23 cellular contexts compared by ENCODE assay signal in genomic region chr9:95468791-95469190, GRCh38. TPM values are rescaled to one million over a fixed set of nuclear protein-coding genes. Genes with fewer than 3 reads are reported as not detected.
DNase-seq lines count a peak whose midpoint lies in the region; ATAC-seq and TF ChIP-seq lines count a peak whose summit lies in the region.
"Had no signal": no experiment of that assay in that cellular context is flagged by ENCODE, and none has a peak within 500 bp of the region (broad histone marks: within the 10 kb centered on the region; RNA-seq: fewer than 3 reads in every experiment).

No MANE protein-coding gene starts in this region.

- H3K9me3 ChIP-seq in heart right ventricle (no peaks in the 10 kb centered on the region), endodermal cell (ENCODE audit: control insufficient read depth, low read length) (no peaks in the 10 kb centered on the region)
- H3K9me3 ChIP-seq: SK-N-SH had no signal

- TF ChIP-seq CTCF in heart right ventricle (IDR thresholded peaks at IDR 0.05), result no peak
- no peak for TF ChIP-seq CTCF in endodermal cell (conservative IDR thresholded peaks at IDR 0.05)
- no peak for TF ChIP-seq CTCF in nephron progenitor cell (IDR thresholded peaks at IDR 0.05)

- H3K36me3 Mint-ChIP-seq in endodermal cell (ENCODE audit: low read depth) (peaks cover 80% of the 10 kb centered on the region), nephron progenitor cell (ENCODE audit: low read depth) (peaks cover 81% of the 10 kb centered on the region)
- H3K36me3 Mint-ChIP-seq in activated CD4-positive, alpha-beta memory T cell treated with anti-CD3 and anti-CD28 coated beads, Interleukin-2, amount 10 ng/mL, durations not matched to agents 7 days and 5 days (ENCODE audit: low read depth), result peaks cover 30% of the 10 kb centered on the region

- intact Hi-C loops in cardiac septum (cut with DNase I) (no loop called here), heart right ventricle (cut with DNase I) (loop anchor here in 1 of 10 donors (10.0 kb wide), 1 partner anchor 144 kb away; no protein-coding TSS in a partner anchor)

- H3K4me3 ChIP-seq in heart right ventricle, result no peak overlapping the region
- H3K4me3 ChIP-seq in endodermal cell (ENCODE audit: low read length), result no peak overlapping the region
- H3K4me3 ChIP-seq: BLaER1 treated with 17β-estradiol and CSF1 and Interleukin-3, amounts not matched to agents 10 nM and 100 nM; PC-9 had no signal

- H3K9me3 Mint-ChIP-seq in endodermal cell, result no peaks in the 10 kb centered on the region
- no peaks in the 10 kb centered on the region for H3K9me3 Mint-ChIP-seq in nephron progenitor cell
- no peaks in the 10 kb centered on the region for H3K9me3 Mint-ChIP-seq in activated CD4-positive, alpha-beta memory T cell treated with anti-CD3 and anti-CD28 coated beads, Interleukin-2, amount 10 ng/mL, durations not matched to agents 7 days and 5 days
- H3K9me3 Mint-ChIP-seq: CD4-positive, alpha-beta memory T cell had no signal

- H3K27ac Mint-ChIP-seq in endodermal cell, result peak overlapping the region; percentile 72
- H3K27ac Mint-ChIP-seq in nephron progenitor cell, result peak overlapping the region; percentile 70
- no peak overlapping the region for H3K27ac Mint-ChIP-seq in activated CD4-positive, alpha-beta memory T cell treated with anti-CD3 and anti-CD28 coated beads, Interleukin-2, amount 10 ng/mL, durations not matched to agents 7 days and 5 days

- H3K27ac ChIP-seq in heart right ventricle, result no peak overlapping the region
- no peak overlapping the region for H3K27ac ChIP-seq in endodermal cell (ENCODE audit: low read depth, low read length)
- H3K27ac ChIP-seq: BLaER1 treated with 17β-estradiol and CSF1 and Interleukin-3, amounts not matched to agents 10 nM and 100 nM; PC-9; RWPE1 had no signal

- H3K4me3 Mint-ChIP-seq in endodermal cell (no peak overlapping the region), nephron progenitor cell (no peak overlapping the region)
- no peak overlapping the region for H3K4me3 Mint-ChIP-seq in activated CD4-positive, alpha-beta memory T cell treated with anti-CD3 and anti-CD28 coated beads, Interleukin-2, amount 10 ng/mL, durations not matched to agents 7 days and 5 days
- H3K4me3 Mint-ChIP-seq: CD4-positive, alpha-beta memory T cell had no signal

- H3K36me3 ChIP-seq in heart right ventricle (peaks cover 0 to 96% (median 46%) of the 10 kb centered on the region in 9 donors), endodermal cell (ENCODE audit: control insufficient read depth, insufficient read depth, low read length) (peaks cover 81% of the 10 kb centered on the region)

- DNase-seq in cardiac septum (ENCODE audit: low spot score), result peak; percentile 36
- no peak for DNase-seq in heart right ventricle
- DNase-seq in endodermal cell, result no peak
- DNase-seq in nephron progenitor cell, result no peak
- no peak for DNase-seq in COLO829 (ENCODE audit: low spot score)
- no peak for DNase-seq in activated CD4-positive, alpha-beta memory T cell treated with anti-CD3 and anti-CD28 coated beads, Interleukin-2, amount 10 ng/mL, durations not matched to agents 7 days and 5 days
- DNase-seq: 8988T; Calu3; CD4-positive, alpha-beta memory T cell; DMS153; IMR-90; NCI-H1048; NCI-H1417 treated with DMSO at 0.1 percent for 48 hours; NCI-H187 treated with DMSO at 0.1 percent for 48 hours; NCI-H2107; NCI-H446 treated with DMSO at 0.1 percent for 48 hours; NCI-H526 treated with DMSO at 0.1 percent for 48 hours; PC-9; SIG-M5; SK-N-SH had no signal

- H3K27me3 Mint-ChIP-seq in endodermal cell (ENCODE audit: insufficient read depth), result no peaks in the 10 kb centered on the region
- peaks cover 10% of the 10 kb centered on the region for H3K27me3 Mint-ChIP-seq in nephron progenitor cell (ENCODE audit: low read depth, poor library complexity)
- peaks cover 2% of the 10 kb centered on the region for H3K27me3 Mint-ChIP-seq in activated CD4-positive, alpha-beta memory T cell treated with anti-CD3 and anti-CD28 coated beads, Interleukin-2, amount 10 ng/mL, durations not matched to agents 7 days and 5 days

- H3K27me3 ChIP-seq in heart right ventricle (no peaks in the 10 kb centered on the region), endodermal cell (ENCODE audit: control insufficient read depth, insufficient read depth, low read length, poor library complexity, severe bottlenecking) (no peaks in the 10 kb centered on the region)

- CTCF ChIA-PET in activated CD4-positive, alpha-beta memory T cell treated with anti-CD3 and anti-CD28 coated beads, Interleukin-2, amount 10 ng/mL, durations not matched to agents 7 days and 5 days (lab: Charles Lee), result interaction anchor here (0.7 kb wide), 1 partner anchor 61 kb away, joined by 3 read pairs; no protein-coding TSS in a partner anchor

- WGBS in heart right ventricle, 2 donors, result 96 to 97% methylated on average over 19 of the region's 19 CpGs
- 94% methylated on average over 18 to 19 of the region's 19 CpGs for WGBS in endodermal cell (ENCODE audit: insufficient coverage in 1 of 2, insufficient read length in 1 of 2), 2 experiments

- ATAC-seq in heart right ventricle (no peak), GM18870 (IDR thresholded peaks at IDR 0.05; ENCODE audit: unreplicated experiment) (no peak)

- POLR2A ChIA-PET in activated CD4-positive, alpha-beta memory T cell treated with anti-CD3 and anti-CD28 coated beads, Interleukin-2, amount 10 ng/mL, durations not matched to agents 7 days and 5 days (lab: Charles Lee), result no interaction called here

- H3K4me1 Mint-ChIP-seq in endodermal cell (no peaks in the 10 kb centered on the region), nephron progenitor cell (peaks cover 39% of the 10 kb centered on the region)
- H3K4me1 Mint-ChIP-seq in activated CD4-positive, alpha-beta memory T cell treated with anti-CD3 and anti-CD28 coated beads, Interleukin-2, amount 10 ng/mL, durations not matched to agents 7 days and 5 days, result peaks cover 15% of the 10 kb centered on the region

- H3K4me1 ChIP-seq in heart right ventricle (peaks cover 0 to under 1% (median 0%) of the 10 kb centered on the region in 9 donors), endodermal cell (ENCODE audit: control insufficient read depth, insufficient read depth, low read length) (no peaks in the 10 kb centered on the region)

- H3K9ac ChIP-seq in endodermal cell (ENCODE audit: extremely low read depth, low read length, poor library complexity, severe bottlenecking), result no peak overlapping the region
- H3K9ac ChIP-seq: BLaER1 treated with 17β-estradiol and CSF1 and Interleukin-3, amounts not matched to agents 10 nM and 100 nM; SK-N-SH had no signal

RNA-seq across cellular contexts. Expression of gene PTCH1, which starts 48.0 kb away (rescaled TPM):
- total RNA-seq in cardiac septum (4.3 TPM), heart right ventricle (1 to 10 TPM; 3.6 to 10.0 (median 7.8) TPM), endodermal cell (10 to 100 TPM; 26.0 to 32.9 TPM)
- 1 to 10 TPM; 1.6 to 3.7 TPM for polyA plus RNA-seq in heart right ventricle
- polyA plus RNA-seq in endodermal cell (2013, experiment 1 of 2), result 21.0 TPM
- 18.5 TPM for polyA plus RNA-seq in endodermal cell (2013, experiment 2 of 2)
- total RNA-seq in activated CD4-positive, alpha-beta memory T cell treated with anti-CD3 and anti-CD28 coated beads, Interleukin-2, amount 10 ng/mL, durations not matched to agents 7 days and 5 days, result 10 to 100 TPM; 17.2 to 19.2 TPM
